8 cellular contexts compared by ENCODE assay signal in genomic region chr11:124586247-124586860, GRCh38. TPM values are rescaled to one million over a fixed set of nuclear protein-coding genes. Genes with fewer than 3 reads are reported as not detected.
DNase-seq lines count a peak whose midpoint lies in the region; ATAC-seq, FAIRE-seq and TF ChIP-seq lines count a peak whose summit lies in the region.

No MANE protein-coding gene starts in this region.

- intact Hi-C loops in pancreas (cut with DNase I), result no loop called here

- peak; percentile 91 for FAIRE-seq in pancreas (lab: Jason Lieb, UNC)

- no peaks in the 10 kb centered on the region for H3K9me3 ChIP-seq in pancreas

- peak; percentile 72 for ATAC-seq in HG02884 (IDR thresholded peaks at IDR 0.05; ENCODE audit: unreplicated experiment)
- ATAC-seq in pancreas, result peak in 2 of 4 donors; percentile 57 to 66
- ATAC-seq in HG02763 (IDR thresholded peaks at IDR 0.05; ENCODE audit: unreplicated experiment), result no peak

- TF ChIP-seq CTCF in fibroblast of the aortic adventitia (IDR thresholded peaks at IDR 0.05; ENCODE audit: insufficient read depth, low read length) (peak; percentile 73), pancreas (IDR thresholded peaks at IDR 0.05) (peak in 3 of 4 donors; percentile 16 to 44 (median 35))

- peaks cover 0 to 6% (median 0%) of the 10 kb centered on the region in 4 donors for H3K27me3 ChIP-seq in pancreas

- WGBS in pancreas, 2 donors, result 24% methylated on average over 3 of the region's 3 CpGs

- DNase-seq in ELF-1 (ENCODE audit: low read depth, low spot score), result peak; percentile 59
- DNase-seq in NCI-H748 treated with DMSO at 0.1 percent for 48 hours (lab: John Stamatoyannopoulos, UW), result peak; percentile 1
- peak; percentile 4 for DNase-seq in activated CD8-positive, alpha-beta memory T cell treated with anti-CD3 and anti-CD28 coated beads, Interleukin-2, amount 50 U/mL, for 24 hours (ENCODE audit: extremely low read depth)
- DNase-seq in fibroblast of the aortic adventitia (ENCODE audit: low read depth), result peak; percentile 67
- peak in 4 of 6 donors; percentile 20 to 67 (median 45) for DNase-seq in pancreas
- no peak for DNase-seq in NCI-H524 treated with DMSO at 0.1 percent for 48 hours (lab: John Stamatoyannopoulos, UW)

- H3K4me3 ChIP-seq in fibroblast of the aortic adventitia (ENCODE audit: low read depth, low read length), result no peak overlapping the region
- H3K4me3 ChIP-seq in pancreas, result no peak overlapping the region

- no peaks in the 10 kb centered on the region for H3K4me1 ChIP-seq in pancreas

- H3K27ac ChIP-seq in pancreas, result no peak overlapping the region

- no peaks in the 10 kb centered on the region for H3K36me3 ChIP-seq in pancreas

RNA-seq across cellular contexts. Expression of gene OR8A1, which starts 16.6 kb away (rescaled TPM):
- total RNA-seq in fibroblast of the aortic adventitia (ENCODE audit: low replicate concordance), result not detected in 2 replicates
- total RNA-seq in pancreas, result not detected
- under 1 TPM in 1 of 2 donors, not detected in 1; 0.02 TPM for polyA plus RNA-seq in pancreas

RNA-seq across cellular contexts. Expression of gene PANX3, which starts 24.9 kb away (rescaled TPM):
- total RNA-seq in fibroblast of the aortic adventitia (ENCODE audit: low replicate concordance) (not detected in 2 replicates), pancreas (not detected)
- polyA plus RNA-seq in pancreas, result not detected

RNA-seq across cellular contexts. Expression of gene TBRG1, which starts 36.3 kb away (rescaled TPM):
- total RNA-seq in fibroblast of the aortic adventitia (ENCODE audit: low replicate concordance) (31.2 and 46.2 TPM in 2 replicates), pancreas (10 to 100 TPM; 12.9 to 20.0 (median 14.2) TPM)
- 10 to 100 TPM; 26.9 to 49.2 TPM for polyA plus RNA-seq in pancreas

RNA-seq across cellular contexts. Expression of gene OR8B12, which starts 42.9 kb away (rescaled TPM):
- not detected in 2 replicates for total RNA-seq in fibroblast of the aortic adventitia (ENCODE audit: low replicate concordance)
- total RNA-seq in pancreas, result not detected
- not detected for polyA plus RNA-seq in pancreas
